ENCODE assay signal across 12 cellular contexts in genomic region chr17:19410875-19411291, GRCh38. TPM values are rescaled to one million over a fixed set of nuclear protein-coding genes. Genes with fewer than 3 reads are reported as not detected.
DNase-seq lines count a peak whose midpoint lies in the region; ATAC-seq and TF ChIP-seq lines count a peak whose summit lies in the region.
"Had no signal": no experiment of that assay in that cellular context is flagged by ENCODE, and none has a peak within 500 bp of the region (broad histone marks: within the 10 kb centered on the region; RNA-seq: fewer than 3 reads in every experiment).

A gene with protein sequence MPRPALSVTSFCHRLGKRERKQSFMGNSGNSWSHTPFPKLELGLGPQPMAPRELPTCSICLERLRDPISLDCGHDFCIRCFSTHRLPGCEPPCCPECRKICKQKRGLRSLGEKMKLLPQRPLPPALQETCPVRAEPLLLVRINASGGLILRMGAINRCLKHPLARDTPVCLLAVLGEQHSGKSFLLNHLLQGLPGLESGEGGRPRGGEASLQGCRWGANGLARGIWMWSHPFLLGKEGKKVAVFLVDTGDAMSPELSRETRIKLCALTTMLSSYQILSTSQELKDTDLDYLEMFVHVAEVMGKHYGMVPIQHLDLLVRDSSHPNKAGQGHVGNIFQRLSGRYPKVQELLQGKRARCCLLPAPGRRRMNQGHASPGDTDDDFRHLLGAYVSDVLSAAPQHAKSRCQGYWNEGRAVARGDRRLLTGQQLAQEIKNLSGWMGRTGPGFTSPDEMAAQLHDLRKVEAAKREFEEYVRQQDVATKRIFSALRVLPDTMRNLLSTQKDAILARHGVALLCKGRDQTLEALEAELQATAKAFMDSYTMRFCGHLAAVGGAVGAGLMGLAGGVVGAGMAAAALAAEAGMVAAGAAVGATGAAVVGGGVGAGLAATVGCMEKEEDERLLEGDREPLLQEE (plus strand): TSS chr17:19411232. CDS start chr17:19411409, 177 bp downstream.

- H3K36me3 ChIP-seq in muscle layer of colon (ENCODE audit: insufficient read depth, low read length) = no peaks in the 10 kb centered on the region

- H3K9me3 ChIP-seq in AG04450 (ENCODE audit: control insufficient read depth, insufficient read depth, low read length) (no peaks in the 10 kb centered on the region; the same call in 1 of the 2 replicates), muscle layer of colon (ENCODE audit: low read length) (no peaks in the 10 kb centered on the region)

- DNase-seq in AG04450 (ENCODE audit: low read depth, low spot score) (no peak), NCI-H69 (lab: John Stamatoyannopoulos, UW) (peak; percentile 10), fibroblast of mammary gland (ENCODE audit: low read depth) (peak; percentile 40), NCI-H2029 treated with DMSO at 0.1 percent for 48 hours (lab: John Stamatoyannopoulos, UW) (no peak)
- DNase-seq in stimulated activated CD4-positive, alpha-beta T cell treated with anti-CD3 and anti-CD28 coated beads, Interleukin-1b, Interleukin-23, amount 100 ng/mL, for 48 hours = no peak
- DNase-seq: activated CD4-positive, alpha-beta T cell treated with anti-CD3 and anti-CD28 coated beads, Interleukin-2, amount 10 ng/mL, durations not matched to agents 7 days and 5 days; effector memory CD8-positive, alpha-beta T cell; naive thymus-derived CD8-positive, alpha-beta T cell had no signal

- ATAC-seq in HG02970 (IDR thresholded peaks at IDR 0.05; ENCODE audit: low FRiP score, unreplicated experiment) (no peak), GM21515 (IDR thresholded peaks at IDR 0.05; ENCODE audit: unreplicated experiment) (no peak)
- ATAC-seq: effector memory CD8-positive, alpha-beta T cell; naive thymus-derived CD8-positive, alpha-beta T cell had no signal

- CTCF ChIA-PET in AG04450 (lab: Charles Lee) = interaction anchor here (1.4 kb wide), 1 partner anchor 36 kb away, joined by 7 read pairs; no protein-coding TSS in a partner anchor

- peak within 1 kb of the TSS; percentile 27 for H3K9ac ChIP-seq in muscle layer of colon (ENCODE audit: low read length)

- TF ChIP-seq CTCF in AG04450 (IDR thresholded peaks at IDR 0.05; ENCODE audit: low read depth, low read length) (no peak; the same call in 1 of the 2 replicates), fibroblast of mammary gland (conservative IDR thresholded peaks at IDR 0.05; ENCODE audit: control insufficient read depth, insufficient read depth, low read depth, low read length) (no peak)

- H3K4me3 ChIP-seq in AG04450 (ENCODE audit: low read depth, low read length) = peak within 1 kb of the TSS; percentile 47
- H3K4me3 ChIP-seq in fibroblast of mammary gland (ENCODE audit: control insufficient read depth, low read depth, low read length) = no peak within 1 kb of the TSS
- H3K4me3 ChIP-seq in muscle layer of colon (ENCODE audit: low read depth in 1 of 2, low read length in 2 of 2) = peak within 1 kb of the TSS; percentile 34 to 61

- H3K27me3 ChIP-seq in AG04450 (ENCODE audit: control insufficient read depth, insufficient read depth, low read length) = no peaks in the 10 kb centered on the region
- no peaks in the 10 kb centered on the region for H3K27me3 ChIP-seq in muscle layer of colon (ENCODE audit: control insufficient read depth in 1 of 2, insufficient read depth in 2 of 2, low read length in 2 of 2)

- peaks cover 11% of the 10 kb centered on the region for H3K4me1 ChIP-seq in muscle layer of colon (ENCODE audit: insufficient read depth, low read length)

- H3K27ac ChIP-seq in AG04450 (ENCODE audit: low read depth, low read length) (no peak within 1 kb of the TSS), muscle layer of colon (ENCODE audit: low read depth, low read length) (peak within 1 kb of the TSS; percentile 41)
- H3K27ac ChIP-seq: C4-2B had no signal

- POLR2A ChIA-PET in AG04450 (lab: Yijun Ruan, JAX) = interaction anchor here (1.0 to 1.3 kb wide), 2 partner anchors 26 to 33 kb away, joined by 3 to 6 read pairs; partner anchors contain the start of gene MAPK7

RNA-seq across cellular contexts. Expression of the gene that starts here (rescaled TPM):
- polyA plus RNA-seq in AG04450 (2011; rRNA removed) = 3.3 and 4.5 TPM in 2 replicates
- 3.1 and 5.5 TPM in 2 replicates for polyA minus RNA-seq in AG04450 (2011; rRNA and poly(A)+ RNA removed)

Comparison
In these comparisons a context has a peak if more than half of its experiments do, and no peak if none do; other contexts are left out.
1. DNase-seq: peak in NCI-H69 (single experiment) and fibroblast of mammary gland (single experiment); none in AG04450 (single experiment), NCI-H2029 treated with DMSO at 0.1 percent for 48 hours (single experiment) and stimulated activated CD4-positive, alpha-beta T cell treated with anti-CD3 and anti-CD28 coated beads, Interleukin-1b, Interleukin-23, amount 100 ng/mL, for 48 hours (single experiment).